Comparison of ENCODE assay signal across 8 cellular contexts in the genomic region with DNA sequence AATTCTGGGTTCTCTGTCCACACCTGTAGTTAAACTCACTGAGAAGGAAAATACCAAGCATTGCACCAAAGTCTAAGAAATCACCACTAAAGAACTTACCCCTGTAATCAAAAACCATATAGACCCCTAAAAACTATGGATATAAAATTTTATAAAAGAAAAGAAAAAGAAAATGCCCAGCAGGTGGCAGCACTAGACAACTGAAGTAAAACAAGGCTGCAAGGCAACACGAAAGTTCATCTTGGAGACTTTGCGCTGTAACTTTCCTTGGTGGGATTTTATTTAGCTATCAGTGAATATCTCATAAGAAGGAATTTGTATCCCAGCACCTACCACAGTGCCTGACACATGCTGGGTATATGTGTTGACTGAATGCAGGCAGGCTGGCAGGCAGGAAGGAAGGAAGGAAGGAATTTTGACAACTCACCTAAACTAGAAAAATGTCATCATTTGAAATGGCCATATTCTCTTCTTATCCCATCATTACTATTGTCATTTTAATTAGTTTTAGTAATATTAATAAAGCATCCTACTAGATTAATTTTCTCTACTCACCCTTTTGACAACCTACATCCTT.
DNase-seq lines count a peak whose midpoint lies in the region; ATAC-seq and TF ChIP-seq lines count a peak whose summit lies in the region.

No MANE protein-coding gene starts in this region.

- POLR2A ChIA-PET in AG04450 (lab: Yijun Ruan, JAX): interaction anchor here (2.2 kb wide), 1 partner anchor 68 kb away, joined by 7 read pairs; a partner anchor contains a TSS

- whole genome bisulfite sequencing in lung, 2 donors: 3 to 7% methylated on average over 2 of the region's 2 CpGs

- H3K4me2 ChIP-seq in GM23338: no peak overlapping the region

- H3K4me3 Mint-ChIP-seq in GM23338: no peak overlapping the region

- H3K4me1 Mint-ChIP-seq in GM23338: peaks cover 7% of the 10 kb centered on the region

- H3K36me3 Mint-ChIP-seq in GM23338 (ENCODE audit: low read depth): no peaks in the 10 kb centered on the region; the same call in 2 of the 3 replicates

- no peaks in the 10 kb centered on the region for H3F3A ChIP-seq in GM23338 (replicated peaks; ENCODE audit: low read depth)

- peak overlapping the region; percentile 38; the same call in 1 of the 2 replicates for H3K27ac Mint-ChIP-seq in GM23338

- CTCF ChIA-PET in AG04450 (lab: Charles Lee): interaction anchor here (0.6 to 7.4 kb wide), 28 partner anchors 8 to 855 kb away, joined by 3 to 296 read pairs (median 4); a partner anchor contains a TSS

- H3K27me3 Mint-ChIP-seq in GM23338 (ENCODE audit: insufficient read depth, low read depth, poor library complexity): no peaks in the 10 kb centered on the region

- TF ChIP-seq CTCF in AG04450 (IDR thresholded peaks at IDR 0.05; ENCODE audit: low read depth, low read length): peak; percentile 48
- peak; percentile 75 to 80 for TF ChIP-seq CTCF in GM23338 (conservative IDR thresholded peaks at IDR 0.05; ENCODE audit: low read depth in 2 of 2)
- peak; percentile 37 for TF ChIP-seq CTCF in lung (IDR thresholded peaks at IDR 0.05; ENCODE audit: control extremely low read depth, extremely low read depth)

- no peaks in the 10 kb centered on the region for H3K36me3 ChIP-seq in GM23338 (ENCODE audit: insufficient read depth)
- no peaks in the 10 kb centered on the region for H3K36me3 ChIP-seq in lung (ENCODE audit: control insufficient read depth in 2 of 2, insufficient read depth in 2 of 2, low read length in 2 of 2)

- H3K9me2 ChIP-seq in GM23338 (ENCODE audit: insufficient read depth): no peaks in the 10 kb centered on the region

- H3K9me3 ChIP-seq in AG04450 (ENCODE audit: control insufficient read depth, insufficient read depth, low read length): no peaks in the 10 kb centered on the region
- no peaks in the 10 kb centered on the region for H3K9me3 ChIP-seq in lung (ENCODE audit: control insufficient read depth in 2 of 2, insufficient read depth in 1 of 2, low read length in 1 of 2)

- DNase-seq in AG04450 (ENCODE audit: low read depth, low spot score): peak; percentile 59
- DNase-seq in GM23338 (ENCODE audit: low spot score): peak; percentile 95
- peak; percentile 81 for DNase-seq in NCI-H345 (lab: John Stamatoyannopoulos, UW)
- peak; percentile 72 to 77 for DNase-seq in activated CD4-positive, alpha-beta T cell treated with anti-CD3 and anti-CD28 coated beads for 4 hours
- DNase-seq in dedifferentiated amniotic fluid mesenchymal stem cell (ENCODE audit: extremely low spot score): peak; percentile 68
- peak; percentile 53 for DNase-seq in lung (ENCODE audit: low spot score)
- DNase-seq in stimulated activated CD8-positive, alpha-beta memory T cell treated with anti-CD3 and anti-CD28 coated beads, Interleukin-15, amount 100 ng/mL, for 4 hours (ENCODE audit: low read depth in 2 of 2): peak; percentile 2 to 30

- no peak overlapping the region for H2AFZ ChIP-seq in GM23338

- H3K9me3 Mint-ChIP-seq in GM23338: no peaks in the 10 kb centered on the region

- H3K4me3 ChIP-seq in AG04450 (ENCODE audit: low read depth, low read length) (no peak overlapping the region), GM23338 (no peak overlapping the region), lung (no peak overlapping the region)

- H3K27me3 ChIP-seq in AG04450 (ENCODE audit: control insufficient read depth, insufficient read depth, low read length) (no peaks in the 10 kb centered on the region), GM23338 (ENCODE audit: insufficient read depth) (no peaks in the 10 kb centered on the region), lung (ENCODE audit: control insufficient read depth, insufficient read depth) (no peaks in the 10 kb centered on the region)

- no peaks in the 10 kb centered on the region for H3K79me2 ChIP-seq in GM23338 (replicated peaks; ENCODE audit: insufficient read depth)

- no peak overlapping the region for H3K27ac ChIP-seq in AG04450 (ENCODE audit: low read depth, low read length)
- H3K27ac ChIP-seq in GM23338 (ENCODE audit: low read depth): no peak overlapping the region
- H3K27ac ChIP-seq in lung (ENCODE audit: low read depth in 1 of 2, low read length in 1 of 2): no peak overlapping the region

- ATAC-seq in GM23338 (no peak; the same call in 2 of the 3 replicates), lung (ENCODE audit: insufficient read depth, low FRiP score) (no peak), HG02938 (IDR thresholded peaks at IDR 0.05; ENCODE audit: unreplicated experiment) (no peak)

- H4K20me1 ChIP-seq in GM23338 (replicated peaks; ENCODE audit: insufficient read depth): no peaks in the 10 kb centered on the region

- H3K4me1 ChIP-seq in GM23338 (ENCODE audit: insufficient read depth) (peaks cover 4% of the 10 kb centered on the region; the same call in 1 of the 2 replicates), lung (ENCODE audit: control insufficient read depth in 2 of 2, insufficient read depth in 2 of 2, low read length in 2 of 2) (peaks cover 0 to 2% of the 10 kb centered on the region in 2 donors)

TF ChIP-seq in GM23338, 12 proteins besides CTCF, POLR2A, EP300 and RAD21:
- TF ChIP-seq POLR2AphosphoS5 (IDR thresholded peaks at IDR 0.05; ENCODE audit: low read depth): no peak

Comparison
In these comparisons a context has a peak if more than half of its experiments do, and no peak if none do; other contexts are left out.
1. DNase-seq: peak in every context shown above with its lines; median percentile 95 in GM23338; 81 in NCI-H345; 74 in activated CD4-positive, alpha-beta T cell treated with anti-CD3 and anti-CD28 coated beads for 4 hours; 68 in dedifferentiated amniotic fluid mesenchymal stem cell; 59 in AG04450; 53 in lung; 16 in stimulated activated CD8-positive, alpha-beta memory T cell treated with anti-CD3 and anti-CD28 coated beads, Interleukin-15, amount 100 ng/mL, for 4 hours.